Comparison of ENCODE assay signal across 19 cellular contexts in the genomic region with DNA sequence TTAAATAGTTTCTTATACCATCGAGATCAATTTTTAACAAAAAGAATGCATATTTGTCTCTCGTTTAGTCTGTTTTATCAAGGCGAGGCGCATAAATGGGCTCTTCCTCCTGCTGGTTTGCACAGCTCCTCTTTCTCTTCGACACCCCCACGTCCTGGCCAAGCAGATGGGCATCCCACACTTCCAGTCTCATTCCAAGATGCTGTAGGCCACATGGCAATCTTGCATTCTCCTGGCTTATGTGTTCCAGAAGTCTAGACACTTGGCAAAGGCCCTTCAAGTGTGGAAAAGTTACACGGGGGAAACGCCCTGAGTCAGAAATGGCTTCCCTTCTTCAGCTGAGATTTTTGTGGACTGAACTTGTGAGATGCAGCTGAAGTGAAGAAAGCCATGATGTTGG.
DNase-seq lines count a peak whose midpoint lies in the region; ATAC-seq and TF ChIP-seq lines count a peak whose summit lies in the region.
"Had no signal": no experiment of that assay in that cellular context is flagged by ENCODE, and none has a peak within 500 bp of the region (broad histone marks: within the 10 kb centered on the region; RNA-seq: fewer than 3 reads in every experiment).

No MANE protein-coding gene starts in this region.

- no peak overlapping the region for H2BK120ac ChIP-seq in mesenchymal stem cell (ENCODE audit: low read depth, low read length)

- no peak overlapping the region for H4K91ac ChIP-seq in mesenchymal stem cell (ENCODE audit: low read length)

- peak overlapping the region in 3 of 5 experiments; percentile 18 to 55 (median 53) for H3K27ac Mint-ChIP-seq in brain
- no peak overlapping the region for H3K27ac Mint-ChIP-seq in CD8-positive, alpha-beta memory T cell
- H3K27ac Mint-ChIP-seq: B cell; CD4-positive, CD25-positive, alpha-beta regulatory T cell; CD8-positive, alpha-beta T cell had no signal

- no peak overlapping the region for H3K4ac ChIP-seq in mesenchymal stem cell (ENCODE audit: low read depth in 1 of 2, low read length in 2 of 2)

- no peak overlapping the region for H3K18ac ChIP-seq in mesenchymal stem cell (ENCODE audit: low read depth in 1 of 2, low read length in 2 of 2)

- no peak for ATAC-seq in HG02759 (IDR thresholded peaks at IDR 0.05; ENCODE audit: unreplicated experiment)
- no peak for ATAC-seq in HG02852 (IDR thresholded peaks at IDR 0.05; ENCODE audit: unreplicated experiment)
- ATAC-seq: CD8-positive, alpha-beta T cell; GM12878 had no signal

- no peak overlapping the region for H2BK5ac ChIP-seq in mesenchymal stem cell (ENCODE audit: low read depth, low read length, poor library complexity, severe bottlenecking)

- no peak overlapping the region for H3K9ac ChIP-seq in mesenchymal stem cell (ENCODE audit: low read length)
- H3K9ac ChIP-seq: BLaER1, GM23248 had no signal

- H3K14ac ChIP-seq in mesenchymal stem cell (ENCODE audit: low read length in 2 of 2), result no peak overlapping the region

- H3K4me2 ChIP-seq in mesenchymal stem cell (ENCODE audit: low read length, poor library complexity, severe bottlenecking), result no peak overlapping the region

- CTCF ChIA-PET in CD8-positive, alpha-beta memory T cell (lab: Charles Lee), result no interaction called here

- H4K8ac ChIP-seq in mesenchymal stem cell (ENCODE audit: low read length), result no peak overlapping the region

- intact Hi-C loops in posterior cingulate gyrus (cut with DNase I), result no loop called here

- peaks cover 0 to 3% of the 10 kb centered on the region in 2 experiments for H3K36me3 ChIP-seq in mesenchymal stem cell (ENCODE audit: control insufficient read depth in 1 of 2, insufficient read depth in 2 of 2, low read depth in 1 of 2, low read length in 2 of 2)
- no peaks in the 10 kb centered on the region for H3K36me3 ChIP-seq in CD8-positive, alpha-beta memory T cell (ENCODE audit: insufficient read depth, low read length)
- H3K36me3 ChIP-seq: BLaER1 had no signal

- H3K23ac ChIP-seq in mesenchymal stem cell (ENCODE audit: low read length in 2 of 2), result no peak overlapping the region

- H2AFZ ChIP-seq in mesenchymal stem cell (ENCODE audit: low read depth, low read length), result no peak overlapping the region
- H2AFZ ChIP-seq: GM23248 had no signal

- H3K9me3 Mint-ChIP-seq in brain, result peaks cover 0 to 15% (median 3%) of the 10 kb centered on the region in 5 experiments
- peaks cover 0 to 2% (median 0%) of the 10 kb centered on the region in 5 donors for H3K9me3 Mint-ChIP-seq in CD8-positive, alpha-beta memory T cell
- H3K9me3 Mint-ChIP-seq: CD8-positive, alpha-beta T cell had no signal

- H3K4me3 Mint-ChIP-seq in brain, result peak overlapping the region in 1 of 5 experiments; percentile 12
- H3K4me3 Mint-ChIP-seq in CD8-positive, alpha-beta memory T cell, result no peak overlapping the region
- H3K4me3 Mint-ChIP-seq: B cell; CD4-positive, CD25-positive, alpha-beta regulatory T cell; CD8-positive, alpha-beta T cell had no signal

- DNase-seq in mesenchymal stem cell (no peak), posterior cingulate gyrus (peak in 7 of 10 donors; percentile 23 to 89 (median 53))
- no peak for DNase-seq in CD8-positive, alpha-beta memory T cell
- DNase-seq: CD4-positive, CD25-positive, alpha-beta regulatory T cell; CD8-positive, alpha-beta T cell; DMS 273 treated with DMSO at 0.1 percent for 48 hours; DMS79; EL; GDM1; GM23248; H7; HCEC 1CT had no signal

- H3K27me3 Mint-ChIP-seq in brain, result no peaks in the 10 kb centered on the region
- H3K27me3 Mint-ChIP-seq in CD8-positive, alpha-beta memory T cell, result peaks cover 17 to 28% of the 10 kb centered on the region in 2 donors

- H3K79me1 ChIP-seq in mesenchymal stem cell (replicated peaks; ENCODE audit: low read length, poor library complexity, severe bottlenecking), result no peaks in the 10 kb centered on the region

- peaks cover 16% of the 10 kb centered on the region for H3K4me1 Mint-ChIP-seq in brain
- peaks cover 2 to 9% (median 6%) of the 10 kb centered on the region in 3 donors for H3K4me1 Mint-ChIP-seq in CD8-positive, alpha-beta memory T cell

- no peak overlapping the region for H3K4me3 ChIP-seq in mesenchymal stem cell (ENCODE audit: insufficient read depth in 1 of 2, low read depth in 1 of 2, low read length in 2 of 2)
- no peak overlapping the region for H3K4me3 ChIP-seq in CD8-positive, alpha-beta memory T cell (ENCODE audit: low read length)
- H3K4me3 ChIP-seq: BLaER1, GM12878, GM23248 had no signal

- TF ChIP-seq CTCF in brain (conservative IDR thresholded peaks at IDR 0.05), result no peak

- H2BK15ac ChIP-seq in mesenchymal stem cell (ENCODE audit: low read depth, poor library complexity, severe bottlenecking), result no peak overlapping the region

- POLR2A ChIA-PET in CD8-positive, alpha-beta memory T cell (lab: Charles Lee), result no interaction called here

- no peaks in the 10 kb centered on the region for H3K9me3 ChIP-seq in mesenchymal stem cell (ENCODE audit: control insufficient read depth, low read length)
- no peaks in the 10 kb centered on the region for H3K9me3 ChIP-seq in CD8-positive, alpha-beta memory T cell (ENCODE audit: low read length)

- WGBS in mesenchymal stem cell, result 91% methylated on average over 8 of the region's 8 CpGs

- no peak overlapping the region for H2BK12ac ChIP-seq in mesenchymal stem cell (ENCODE audit: low read length in 2 of 2)

- H2AK5ac ChIP-seq in mesenchymal stem cell (ENCODE audit: low read length, severe bottlenecking), result peak overlapping the region; percentile 86

- H3K27me3 ChIP-seq in mesenchymal stem cell (ENCODE audit: control insufficient read depth in 1 of 2, insufficient read depth in 1 of 2, low read length in 2 of 2), result no peaks in the 10 kb centered on the region
- H3K27me3 ChIP-seq in CD8-positive, alpha-beta memory T cell (ENCODE audit: insufficient read depth, low read length, poor library complexity, severe bottlenecking), result no peaks in the 10 kb centered on the region

- peaks cover 3% of the 10 kb centered on the region for H3K36me3 Mint-ChIP-seq in brain
- peaks cover 0 to 3% (median 0%) of the 10 kb centered on the region in 3 donors for H3K36me3 Mint-ChIP-seq in CD8-positive, alpha-beta memory T cell
- H3K36me3 Mint-ChIP-seq: CD4-positive, CD25-positive, alpha-beta regulatory T cell; CD8-positive, alpha-beta T cell had no signal

- H3K4me1 ChIP-seq in mesenchymal stem cell (ENCODE audit: control insufficient read depth, insufficient read depth, low read depth, low read length), result peaks cover 5% of the 10 kb centered on the region
- no peaks in the 10 kb centered on the region for H3K4me1 ChIP-seq in CD8-positive, alpha-beta memory T cell (ENCODE audit: insufficient read depth, low read length)

- no peak overlapping the region for H3K27ac ChIP-seq in mesenchymal stem cell (ENCODE audit: low read length, poor library complexity, severe bottlenecking)
- no peak overlapping the region for H3K27ac ChIP-seq in CD8-positive, alpha-beta memory T cell (ENCODE audit: low read depth, low read length)
- H3K27ac ChIP-seq: BLaER1, C4-2B, GM23248 had no signal

Comparison
In these comparisons a context has a peak if more than half of its experiments do, and no peak if none do; other contexts are left out.
1. H3K27ac Mint-ChIP-seq: peak in brain (3 of 5); none in CD8-positive, alpha-beta memory T cell (0 of 8).
2. DNase-seq: peak in posterior cingulate gyrus (7 of 10); none in mesenchymal stem cell (single experiment) and CD8-positive, alpha-beta memory T cell (0 of 5).